In genomic region chr13:42401376-42401775, GRCh38 we compare ENCODE assay signal across 20 cellular contexts.
A peak's percentile ranks its signal among the peaks of the same experiment; 100 is the strongest.
DNase-seq lines count a peak whose midpoint lies in the region; ATAC-seq and FAIRE-seq lines count a peak whose summit lies in the region.
"Had no signal": no experiment of that assay in that cellular context is flagged by ENCODE, and none has a peak within 500 bp of the region (broad histone marks: within the 10 kb centered on the region; RNA-seq: fewer than 3 reads in every experiment).

No MANE protein-coding gene starts in this region.

- peak; percentile 75 for FAIRE-seq in GM18507 (lab: Jason Lieb, UNC)
- FAIRE-seq: HTR-8/SVneo had no signal

- peaks cover 79% of the 10 kb centered on the region for H3K4me1 Mint-ChIP-seq in activated CD4-positive, alpha-beta T cell treated with anti-CD3 and anti-CD28 coated beads for 36 hours

- intact Hi-C loops in activated CD4-positive, alpha-beta T cell treated with anti-CD3 and anti-CD28 coated beads for 36 hours (cut with DNase I, micrococcal nuclease) = no loop called here

- no peak overlapping the region for H3K4me3 Mint-ChIP-seq in activated CD4-positive, alpha-beta T cell treated with anti-CD3 and anti-CD28 coated beads for 36 hours
- H3K4me3 Mint-ChIP-seq: immature natural killer cell, nephron progenitor cell had no signal

- no peak for ATAC-seq in activated CD4-positive, alpha-beta T cell treated with anti-CD3 and anti-CD28 coated beads for 36 hours
- ATAC-seq in HG03571 (IDR thresholded peaks at IDR 0.05; ENCODE audit: unreplicated experiment) = no peak
- no peak for ATAC-seq in HG02610 (IDR thresholded peaks at IDR 0.05; ENCODE audit: unreplicated experiment)
- ATAC-seq: activated naive CD4-positive, alpha-beta T cell treated with anti-CD3 and anti-CD28 coated beads, Interleukin-2, amount 50 U/mL, for 72 hours had no signal

- DNase-seq in activated CD4-positive, alpha-beta T cell treated with anti-CD3 and anti-CD28 coated beads for 36 hours = no peak
- DNase-seq in activated CD4-positive, alpha-beta T cell treated with anti-CD3 and anti-CD28 coated beads for 4 hours = no peak
- no peak for DNase-seq in GM18507 (ENCODE audit: extremely low spot score, insufficient read length, low read depth)
- peak; percentile 88 for DNase-seq in NCI-H526 treated with DMSO at 0.1 percent for 48 hours (lab: John Stamatoyannopoulos, UW)
- DNase-seq in glomerular visceral epithelial cell (ENCODE audit: extremely low spot score) = peak; percentile 44
- DNase-seq in 8988T = no peak
- DNase-seq: activated T-cell treated with anti-CD3 and anti-CD28 coated beads, Interleukin-2, amount 50 U/mL, for 1 hour; C1 segment of cervical spinal cord; effector CD4-positive, alpha-beta T cell; foreskin melanocyte; immature natural killer cell; KG1; NCI-H2081; nephron progenitor cell; sigmoid colon; T-helper 9 cell had no signal

- peaks cover 3% of the 10 kb centered on the region for H3K9me3 Mint-ChIP-seq in activated CD4-positive, alpha-beta T cell treated with anti-CD3 and anti-CD28 coated beads for 36 hours (ENCODE audit: low read depth)
- H3K9me3 Mint-ChIP-seq: immature natural killer cell, nephron progenitor cell had no signal

- H3K36me3 Mint-ChIP-seq in activated CD4-positive, alpha-beta T cell treated with anti-CD3 and anti-CD28 coated beads for 36 hours (ENCODE audit: low read depth) = peaks cover 56% of the 10 kb centered on the region

- POLR2A ChIA-PET in activated CD4-positive, alpha-beta T cell treated with anti-CD3 and anti-CD28 coated beads for 36 hours (lab: Charles Lee) = no interaction called here

- no peaks in the 10 kb centered on the region for H3K27me3 Mint-ChIP-seq in activated CD4-positive, alpha-beta T cell treated with anti-CD3 and anti-CD28 coated beads for 36 hours

- CTCF ChIA-PET in activated CD4-positive, alpha-beta T cell treated with anti-CD3 and anti-CD28 coated beads for 36 hours (lab: Charles Lee) = interaction anchor here (0.9 kb wide), 1 partner anchor 48 kb away, joined by 4 read pairs; no protein-coding TSS in a partner anchor

- peak overlapping the region; percentile 58 for H3K27ac Mint-ChIP-seq in activated CD4-positive, alpha-beta T cell treated with anti-CD3 and anti-CD28 coated beads for 36 hours
- H3K27ac Mint-ChIP-seq: immature natural killer cell, nephron progenitor cell had no signal

Comparison
In these comparisons a context has a peak if more than half of its experiments do, and no peak if none do; other contexts are left out.
1. DNase-seq: peak in NCI-H526 treated with DMSO at 0.1 percent for 48 hours (single experiment) and glomerular visceral epithelial cell (single experiment); none in activated CD4-positive, alpha-beta T cell treated with anti-CD3 and anti-CD28 coated beads for 36 hours (single experiment), activated CD4-positive, alpha-beta T cell treated with anti-CD3 and anti-CD28 coated beads for 4 hours (0 of 2), GM18507 (single experiment) and 8988T (single experiment).